Comparison of ENCODE assay signal across 21 cellular contexts in genomic region chr1:5820026-5820421, GRCh38.
A peak's percentile ranks its signal among the peaks of the same experiment; 100 is the strongest.
DNase-seq lines count a peak whose midpoint lies in the region; ATAC-seq, FAIRE-seq and TF ChIP-seq lines count a peak whose summit lies in the region.
"Had no signal": no experiment of that assay in that cellular context is flagged by ENCODE, and none has a peak within 500 bp of the region (broad histone marks: within the 10 kb centered on the region; RNA-seq: fewer than 3 reads in every experiment).

No MANE protein-coding gene starts in this region.

- in situ Hi-C loops in HepG2 (cut with HindIII; ENCODE audit: extremely low pct_ligation_motif_present, low pct_unique_long_range_greater_than_20kb): no loop called here

- no peak overlapping the region for H3K27ac Mint-ChIP-seq in activated naive CD8-positive, alpha-beta T cell treated with anti-CD3 and anti-CD28 coated beads, Interleukin-2, amount 10 ng/mL, durations not matched to agents 7 days and 5 days
- no peak overlapping the region for H3K27ac Mint-ChIP-seq in activated naive CD8-positive, alpha-beta T cell treated with anti-CD3 and anti-CD28 coated beads, Interleukin-2, amount 50 U/mL, for 24 hours
- no peak overlapping the region for H3K27ac Mint-ChIP-seq in chondrocyte (ENCODE audit: unreplicated experiment)
- no peak overlapping the region for H3K27ac Mint-ChIP-seq in activated T-helper 1 cell treated with anti-CD3 and anti-CD28 coated beads, Interleukin-12 subunit alpha, Interleukin-12 subunit beta, Interleukin-2, Interleukin-4 antibody, amounts not matched to agents 30 ng/mL and 10 ng/mL and 1 ng/mL, durations not matched to agents 14 hours and 24 hours and 36 hours
- no peak overlapping the region for H3K27ac Mint-ChIP-seq in CD4-positive, alpha-beta T cell
- H3K27ac Mint-ChIP-seq: B cell; CD8-positive, alpha-beta T cell; HFFc6 had no signal

- H3K9me3 ChIP-seq in CD4-positive, alpha-beta T cell (ENCODE audit: control insufficient read depth, low read length): no peaks in the 10 kb centered on the region
- H3K9me3 ChIP-seq in HepG2 (ENCODE audit: low read length): no peaks in the 10 kb centered on the region
- H3K9me3 ChIP-seq: Caco-2, HAP-1 had no signal

- H3K27ac ChIP-seq in CD4-positive, alpha-beta T cell (ENCODE audit: low read depth, low read length): no peak overlapping the region
- H3K27ac ChIP-seq in HepG2 (ENCODE audit: extremely low read length, insufficient read depth, low read length): no peak overlapping the region
- H3K27ac ChIP-seq: 22Rv1 had no signal

- peak; percentile 2 for DNase-seq in activated naive CD8-positive, alpha-beta T cell treated with anti-CD3 and anti-CD28 coated beads, Interleukin-2, amount 10 ng/mL, durations not matched to agents 7 days and 5 days
- DNase-seq in activated naive CD8-positive, alpha-beta T cell treated with anti-CD3 and anti-CD28 coated beads, Interleukin-2, amount 50 U/mL, for 24 hours: no peak
- DNase-seq in chondrocyte (ENCODE audit: low spot score): peak; percentile 64
- peak; percentile 63 for DNase-seq in posterior vena cava (ENCODE audit: low spot score)
- DNase-seq in activated T-helper 1 cell treated with anti-CD3 and anti-CD28 coated beads, Interleukin-12 subunit alpha, Interleukin-12 subunit beta, Interleukin-2, Interleukin-4 antibody, amounts not matched to agents 30 ng/mL and 10 ng/mL and 1 ng/mL, durations not matched to agents 14 hours and 24 hours and 36 hours (ENCODE audit: low spot score): no peak
- no peak for DNase-seq in CD4-positive, alpha-beta T cell
- no peak for DNase-seq in HepG2 (ENCODE audit: low spot score)
- DNase-seq: C1 segment of cervical spinal cord; Caco-2; CD8-positive, alpha-beta T cell; DMS153; DND-41; GOT3; HFFc6 had no signal

- BruUV-seq in HepG2 (replicated peaks; lab: Mats Ljungman, UMichigan): no TSS peak

- H3K4me3 ChIP-seq in HepG2 (replicated peaks in 1 of 3; ENCODE audit: insufficient read depth in 1 of 3, low read depth in 2 of 3, low read length in 3 of 3): no peak overlapping the region
- H3K4me3 ChIP-seq: HAP-1 had no signal

- no peaks in the 10 kb centered on the region for H3K36me3 ChIP-seq in HepG2 (replicated peaks in 1 of 2; ENCODE audit: control insufficient read depth in 1 of 2, insufficient read depth in 2 of 2, low read length in 2 of 2)
- H3K36me3 ChIP-seq: HAP-1 had no signal

- CTCF ChIA-PET in CD4-positive, alpha-beta T cell (lab: Charles Lee): no interaction called here
- CTCF ChIA-PET in HepG2 (lab: Yijun Ruan, JAX; ENCODE audit: low intra/inter-chr PET ratio, low total read pairs): no interaction called here

- peaks cover 2% of the 10 kb centered on the region for H3K9me3 Mint-ChIP-seq in activated naive CD8-positive, alpha-beta T cell treated with anti-CD3 and anti-CD28 coated beads, Interleukin-2, amount 10 ng/mL, durations not matched to agents 7 days and 5 days
- H3K9me3 Mint-ChIP-seq in activated naive CD8-positive, alpha-beta T cell treated with anti-CD3 and anti-CD28 coated beads, Interleukin-2, amount 50 U/mL, for 24 hours: peaks cover 4% of the 10 kb centered on the region
- H3K9me3 Mint-ChIP-seq in chondrocyte (ENCODE audit: low read depth): peaks cover 9% of the 10 kb centered on the region
- no peaks in the 10 kb centered on the region for H3K9me3 Mint-ChIP-seq in activated T-helper 1 cell treated with anti-CD3 and anti-CD28 coated beads, Interleukin-12 subunit alpha, Interleukin-12 subunit beta, Interleukin-2, Interleukin-4 antibody, amounts not matched to agents 30 ng/mL and 10 ng/mL and 1 ng/mL, durations not matched to agents 14 hours and 24 hours and 36 hours
- H3K9me3 Mint-ChIP-seq in CD4-positive, alpha-beta T cell: peaks cover 3% of the 10 kb centered on the region

- H3K4me3 Mint-ChIP-seq in activated naive CD8-positive, alpha-beta T cell treated with anti-CD3 and anti-CD28 coated beads, Interleukin-2, amount 10 ng/mL, durations not matched to agents 7 days and 5 days: no peak overlapping the region
- H3K4me3 Mint-ChIP-seq in activated naive CD8-positive, alpha-beta T cell treated with anti-CD3 and anti-CD28 coated beads, Interleukin-2, amount 50 U/mL, for 24 hours: no peak overlapping the region
- no peak overlapping the region for H3K4me3 Mint-ChIP-seq in chondrocyte (ENCODE audit: unreplicated experiment)
- no peak overlapping the region for H3K4me3 Mint-ChIP-seq in activated T-helper 1 cell treated with anti-CD3 and anti-CD28 coated beads, Interleukin-12 subunit alpha, Interleukin-12 subunit beta, Interleukin-2, Interleukin-4 antibody, amounts not matched to agents 30 ng/mL and 10 ng/mL and 1 ng/mL, durations not matched to agents 14 hours and 24 hours and 36 hours
- no peak overlapping the region for H3K4me3 Mint-ChIP-seq in CD4-positive, alpha-beta T cell
- H3K4me3 Mint-ChIP-seq: B cell; CD8-positive, alpha-beta T cell; HFFc6 had no signal

- WGBS in HepG2 (ENCODE audit: low lambda C conversion rate): no CpG with 5 or more reads among the region's 10 CpGs

- peaks cover 3% of the 10 kb centered on the region for H3K27me3 ChIP-seq in CD4-positive, alpha-beta T cell (ENCODE audit: control insufficient read depth, insufficient read depth, low read length)
- peaks cover 2 to 30% of the 10 kb centered on the region in 2 experiments; a peak in 3 of 5 replicates for H3K27me3 ChIP-seq in HepG2 (ENCODE audit: control insufficient read depth in 1 of 2, insufficient read depth in 2 of 2, low read length in 2 of 2)

- intact Hi-C loops in posterior vena cava (cut with DNase I): no loop called here
- intact Hi-C loops in activated T-helper 1 cell treated with anti-CD3 and anti-CD28 coated beads, Interleukin-12 subunit alpha, Interleukin-12 subunit beta, Interleukin-2, Interleukin-4 antibody, amounts not matched to agents 30 ng/mL and 10 ng/mL and 1 ng/mL, durations not matched to agents 14 hours and 24 hours and 36 hours (cut with micrococcal nuclease): no loop called here
- intact Hi-C loops in CD4-positive, alpha-beta T cell (cut with DNase I, micrococcal nuclease): no loop called here
- intact Hi-C loops in HepG2 (cut with micrococcal nuclease; ENCODE audit: unreplicated experiment): no loop called here

- no peak for TF ChIP-seq EP300 in HepG2 (IDR thresholded peaks at IDR 0.05; ENCODE audit: low read depth in 2 of 2, low read length in 2 of 2)
- no peak for TF ChIP-seq EP300 in HepG2 (CRISPR knock-in tag; IDR thresholded peaks at IDR 0.05; ENCODE audit: borderline replicate concordance)

- no peak for FAIRE-seq in HepG2 (lab: Jason Lieb, UNC)
- FAIRE-seq: A204.1, G401.6, GM12892, H54 had no signal

- TF ChIP-seq CTCF in chondrocyte (IDR thresholded peaks at IDR 0.05) (no peak), HepG2 (CRISPR knock-in tag; IDR thresholded peaks at IDR 0.05) (no peak)
- no peak for TF ChIP-seq CTCF in CD4-positive, alpha-beta T cell (IDR thresholded peaks at IDR 0.05)

- peaks cover 4% of the 10 kb centered on the region for H3K27me3 Mint-ChIP-seq in activated naive CD8-positive, alpha-beta T cell treated with anti-CD3 and anti-CD28 coated beads, Interleukin-2, amount 10 ng/mL, durations not matched to agents 7 days and 5 days
- peaks cover 9% of the 10 kb centered on the region for H3K27me3 Mint-ChIP-seq in activated naive CD8-positive, alpha-beta T cell treated with anti-CD3 and anti-CD28 coated beads, Interleukin-2, amount 50 U/mL, for 24 hours
- peaks cover 9% of the 10 kb centered on the region for H3K27me3 Mint-ChIP-seq in chondrocyte (ENCODE audit: low read depth)
- no peaks in the 10 kb centered on the region for H3K27me3 Mint-ChIP-seq in activated T-helper 1 cell treated with anti-CD3 and anti-CD28 coated beads, Interleukin-12 subunit alpha, Interleukin-12 subunit beta, Interleukin-2, Interleukin-4 antibody, amounts not matched to agents 30 ng/mL and 10 ng/mL and 1 ng/mL, durations not matched to agents 14 hours and 24 hours and 36 hours (ENCODE audit: insufficient read depth)
- peaks cover 45% of the 10 kb centered on the region for H3K27me3 Mint-ChIP-seq in CD4-positive, alpha-beta T cell

- H3K4me2 ChIP-seq in HepG2 (ENCODE audit: low read depth, low read length): no peak overlapping the region

- no peaks in the 10 kb centered on the region for H4K20me1 ChIP-seq in HepG2 (ENCODE audit: insufficient read depth, low read length)

- no peak for ATAC-seq in activated naive CD8-positive, alpha-beta T cell treated with anti-CD3 and anti-CD28 coated beads, Interleukin-2, amount 10 ng/mL, durations not matched to agents 7 days and 5 days (ENCODE audit: low read depth)
- ATAC-seq in activated naive CD8-positive, alpha-beta T cell treated with anti-CD3 and anti-CD28 coated beads, Interleukin-2, amount 50 U/mL, for 24 hours: no peak
- no peak for ATAC-seq in CD4-positive, alpha-beta T cell (ENCODE audit: poor library complexity)
- ATAC-seq in HepG2: no peak
- ATAC-seq: CD8-positive, alpha-beta T cell had no signal

- TF ChIP-seq POLR2A in HepG2 (IDR thresholded peaks at IDR 0.05; ENCODE audit: insufficient read depth in 1 of 2, low read depth in 2 of 2, low read length in 2 of 2): no peak

- no peak overlapping the region for H2AFZ ChIP-seq in HepG2 (ENCODE audit: low read length)

- H3K79me2 ChIP-seq in HepG2 (ENCODE audit: insufficient read depth, low read length): no peaks in the 10 kb centered on the region

- H3K9ac ChIP-seq in HepG2 (ENCODE audit: insufficient read depth, low read depth, low read length): no peak overlapping the region

- TF ChIP-seq RAD21 in HepG2 (CRISPR knock-in tag; IDR thresholded peaks at IDR 0.05): no peak

- H3K4me1 ChIP-seq in HepG2 (ENCODE audit: insufficient read depth, low read length): no peaks in the 10 kb centered on the region
- H3K4me1 ChIP-seq: Caco-2, HAP-1 had no signal

- no peaks in the 10 kb centered on the region for H3K36me3 Mint-ChIP-seq in activated naive CD8-positive, alpha-beta T cell treated with anti-CD3 and anti-CD28 coated beads, Interleukin-2, amount 10 ng/mL, durations not matched to agents 7 days and 5 days
- no peaks in the 10 kb centered on the region for H3K36me3 Mint-ChIP-seq in activated naive CD8-positive, alpha-beta T cell treated with anti-CD3 and anti-CD28 coated beads, Interleukin-2, amount 50 U/mL, for 24 hours (ENCODE audit: low read depth)
- no peaks in the 10 kb centered on the region for H3K36me3 Mint-ChIP-seq in chondrocyte (ENCODE audit: low read depth)
- H3K36me3 Mint-ChIP-seq in activated T-helper 1 cell treated with anti-CD3 and anti-CD28 coated beads, Interleukin-12 subunit alpha, Interleukin-12 subunit beta, Interleukin-2, Interleukin-4 antibody, amounts not matched to agents 30 ng/mL and 10 ng/mL and 1 ng/mL, durations not matched to agents 14 hours and 24 hours and 36 hours (ENCODE audit: low read depth): no peaks in the 10 kb centered on the region
- no peaks in the 10 kb centered on the region for H3K36me3 Mint-ChIP-seq in CD4-positive, alpha-beta T cell (ENCODE audit: low read depth)
- H3K36me3 Mint-ChIP-seq: CD8-positive, alpha-beta T cell had no signal

- H3K4me1 Mint-ChIP-seq in activated naive CD8-positive, alpha-beta T cell treated with anti-CD3 and anti-CD28 coated beads, Interleukin-2, amount 10 ng/mL, durations not matched to agents 7 days and 5 days: no peaks in the 10 kb centered on the region
- H3K4me1 Mint-ChIP-seq in activated naive CD8-positive, alpha-beta T cell treated with anti-CD3 and anti-CD28 coated beads, Interleukin-2, amount 50 U/mL, for 24 hours: no peaks in the 10 kb centered on the region
- H3K4me1 Mint-ChIP-seq in chondrocyte (ENCODE audit: low read depth): no peaks in the 10 kb centered on the region
- H3K4me1 Mint-ChIP-seq in activated T-helper 1 cell treated with anti-CD3 and anti-CD28 coated beads, Interleukin-12 subunit alpha, Interleukin-12 subunit beta, Interleukin-2, Interleukin-4 antibody, amounts not matched to agents 30 ng/mL and 10 ng/mL and 1 ng/mL, durations not matched to agents 14 hours and 24 hours and 36 hours (ENCODE audit: low read depth): no peaks in the 10 kb centered on the region
- H3K4me1 Mint-ChIP-seq in CD4-positive, alpha-beta T cell (ENCODE audit: low read depth): no peaks in the 10 kb centered on the region
- H3K4me1 Mint-ChIP-seq: B cell had no signal

- POLR2A ChIA-PET in activated naive CD8-positive, alpha-beta T cell treated with anti-CD3 and anti-CD28 coated beads, Interleukin-2, amount 10 ng/mL, durations not matched to agents 7 days and 5 days (lab: Charles Lee): no interaction called here
- POLR2A ChIA-PET in CD4-positive, alpha-beta T cell (lab: Charles Lee): no interaction called here
- POLR2A ChIA-PET in HepG2 (lab: Yijun Ruan, JAX): no interaction called here

Comparison
In these comparisons a context has a peak if more than half of its experiments do, and no peak if none do; other contexts are left out.
1. DNase-seq: peak in activated naive CD8-positive, alpha-beta T cell treated with anti-CD3 and anti-CD28 coated beads, Interleukin-2, amount 10 ng/mL, durations not matched to agents 7 days and 5 days (single experiment), chondrocyte (single experiment) and posterior vena cava (single experiment); none in activated naive CD8-positive, alpha-beta T cell treated with anti-CD3 and anti-CD28 coated beads, Interleukin-2, amount 50 U/mL, for 24 hours (single experiment), activated T-helper 1 cell treated with anti-CD3 and anti-CD28 coated beads, Interleukin-12 subunit alpha, Interleukin-12 subunit beta, Interleukin-2, Interleukin-4 antibody, amounts not matched to agents 30 ng/mL and 10 ng/mL and 1 ng/mL, durations not matched to agents 14 hours and 24 hours and 36 hours (single experiment), CD4-positive, alpha-beta T cell (0 of 10) and HepG2 (single experiment).